ENCODE assay signal across 17 cellular contexts in the genomic region with DNA sequence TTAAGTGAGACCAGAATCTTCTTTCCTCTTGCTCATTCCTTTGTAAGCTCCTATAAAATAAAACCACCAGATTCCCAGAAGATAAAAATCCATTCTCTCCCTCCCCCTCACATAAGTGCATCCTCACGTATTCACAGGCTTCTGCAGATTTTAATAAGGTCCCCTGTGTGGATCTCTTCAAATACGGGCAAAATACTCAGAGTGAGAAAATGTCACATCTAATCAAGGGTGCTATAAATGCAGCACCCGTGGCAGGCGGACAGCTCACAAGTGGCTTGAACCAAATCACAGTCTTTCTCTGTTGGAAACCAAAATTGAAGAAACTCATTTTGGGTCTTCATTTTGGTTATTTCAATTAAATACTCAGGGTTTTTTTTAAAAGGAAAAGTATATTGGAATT.
DNase-seq lines count a peak whose midpoint lies in the region; ATAC-seq, FAIRE-seq and TF ChIP-seq lines count a peak whose summit lies in the region.
"Had no signal": no experiment of that assay in that cellular context is flagged by ENCODE, and none has a peak within 500 bp of the region (broad histone marks: within the 10 kb centered on the region; RNA-seq: fewer than 3 reads in every experiment).

No MANE protein-coding gene starts in this region.

- H3K4me1 ChIP-seq in HCT116 (ENCODE audit: control insufficient read depth in 1 of 2, insufficient read depth in 2 of 2, low read length in 2 of 2) = no peaks in the 10 kb centered on the region
- H3K4me1 ChIP-seq in GM12878 (ENCODE audit: control insufficient read depth, insufficient read depth, low read length) = no peaks in the 10 kb centered on the region
- H3K4me1 ChIP-seq in MM.1S (ENCODE audit: low read length) = no peaks in the 10 kb centered on the region
- no peaks in the 10 kb centered on the region for H3K4me1 ChIP-seq in psoas muscle

- 29% methylated on average over 4 of the region's 4 CpGs for WGBS in GM12878 (ENCODE audit: insufficient coverage, insufficient replicate concordance, low lambda C conversion rate, missing lambda C conversion rate)
- WGBS in psoas muscle, 3 donors = 52 to 55% (median 55%) methylated on average over 4 of the region's 4 CpGs

- CTCF ChIA-PET in HCT116 (lab: Charles Lee) = no interaction called here
- CTCF ChIA-PET in GM12878 (lab: Yijun Ruan, JAX) = no interaction called here

- no peaks in the 10 kb centered on the region for H4K20me1 ChIP-seq in HCT116 (ENCODE audit: insufficient read depth)
- no peaks in the 10 kb centered on the region for H4K20me1 ChIP-seq in GM12878 (ENCODE audit: control insufficient read depth, insufficient read depth)
- no peaks in the 10 kb centered on the region for H4K20me1 ChIP-seq in MM.1S (ENCODE audit: insufficient read depth, low read length)

- no peaks in the 10 kb centered on the region for H3F3A ChIP-seq in MM.1S (ENCODE audit: insufficient read depth, low read length)

- RAD21 ChIA-PET in HCT116 (lab: Charles Lee; ENCODE audit: low non-redundant PET in 1 of 2, low total read pairs in 2 of 2, uncharacterized antibody in 2 of 2, unreplicated experiment in 2 of 2) (no interaction called here), GM12878 (lab: Charles Lee; ENCODE audit: unreplicated experiment) (interaction anchor here (0.7 kb wide), 1 partner anchor 52 kb away, joined by 3 read pairs; no protein-coding TSS in a partner anchor)

- DNase-seq in EH (ENCODE audit: low read depth) = peak; percentile 3
- no peak for DNase-seq in HCT116 (ENCODE audit: low read depth, low spot score)
- no peak for DNase-seq in GM12878 (ENCODE audit: low read depth, low spot score)
- no peak for DNase-seq in MM.1S
- DNase-seq in activated gamma-delta T cell treated with Interleukin-2 at 50 U/mL for 16 hours = no peak
- DNase-seq in psoas muscle = no peak
- DNase-seq: AML-193; CD4-positive, alpha-beta T cell; DMS153; DMS79; GF-D8; H9; KG1 had no signal

- H3K27ac ChIP-seq in HCT116 (ENCODE audit: low read depth, low read length) = no peak overlapping the region
- no peak overlapping the region for H3K27ac ChIP-seq in GM12878 (ENCODE audit: control insufficient read depth, insufficient read depth)
- no peak overlapping the region for H3K27ac ChIP-seq in MM.1S (ENCODE audit: low read length)
- H3K27ac ChIP-seq in psoas muscle = no peak overlapping the region
- H3K27ac ChIP-seq: C4-2B had no signal

- H2AFZ ChIP-seq in HCT116 (ENCODE audit: low read depth, low read length, poor library complexity, severe bottlenecking) (no peak overlapping the region), GM12878 (ENCODE audit: control insufficient read depth, low read depth, low read length) (no peak overlapping the region), MM.1S (ENCODE audit: low read length) (no peak overlapping the region)

- no peaks in the 10 kb centered on the region for H3K9me3 ChIP-seq in HCT116 (ENCODE audit: control insufficient read depth in 1 of 2, insufficient read depth in 1 of 2, low read depth in 1 of 2, low read length in 2 of 2)
- H3K9me3 ChIP-seq in GM12878 (replicated peaks; ENCODE audit: control insufficient read depth, insufficient read depth, low read length) = no peaks in the 10 kb centered on the region
- no peaks in the 10 kb centered on the region for H3K9me3 ChIP-seq in MM.1S (replicated peaks; ENCODE audit: insufficient read depth, low read length)
- H3K9me3 ChIP-seq in psoas muscle = peaks cover 2% of the 10 kb centered on the region

- SMC1A ChIA-PET in GM12878 (lab: Charles Lee; ENCODE audit: uncharacterized antibody, unreplicated experiment) = interaction anchor here (1.1 to 1.8 kb wide), 2 partner anchors 11 to 64 kb away, joined by 4 to 10 read pairs; no protein-coding TSS in a partner anchor

- H3K79me2 ChIP-seq in HCT116 (ENCODE audit: insufficient read depth, low read length) (no peaks in the 10 kb centered on the region), GM12878 (ENCODE audit: control insufficient read depth, insufficient read depth, low read length) (no peaks in the 10 kb centered on the region), MM.1S (ENCODE audit: low read length) (no peaks in the 10 kb centered on the region)

- no peak for TF ChIP-seq EP300 in GM12878 (IDR thresholded peaks at IDR 0.05; ENCODE audit: borderline replicate concordance in 1 of 2, control insufficient read depth in 1 of 2, low read depth in 2 of 2, low read length in 2 of 2)

- no peak overlapping the region for H3K9ac ChIP-seq in HCT116 (ENCODE audit: low read length)
- H3K9ac ChIP-seq in GM12878 (ENCODE audit: control insufficient read depth, insufficient read depth, low read length) = no peak overlapping the region
- no peak overlapping the region for H3K9ac ChIP-seq in MM.1S (ENCODE audit: low read length)

- H3K9me2 ChIP-seq in HCT116 (ENCODE audit: insufficient read depth) (no peaks in the 10 kb centered on the region), MM.1S (replicated peaks; ENCODE audit: insufficient read depth, low read length) (no peaks in the 10 kb centered on the region)

- H3K27me3 ChIP-seq in HCT116 (ENCODE audit: insufficient read depth, low read length) (no peaks in the 10 kb centered on the region), GM12878 (replicated peaks in 1 of 2; ENCODE audit: control insufficient read depth in 2 of 2, insufficient read depth in 2 of 2, low read length in 1 of 2) (no peaks in the 10 kb centered on the region), MM.1S (replicated peaks; ENCODE audit: insufficient read depth, low read length) (no peaks in the 10 kb centered on the region), psoas muscle (ENCODE audit: insufficient read depth in 3 of 3, low read length in 2 of 3) (no peaks in the 10 kb centered on the region)

- POLR2A ChIA-PET in HCT116 (lab: Charles Lee) = no interaction called here
- POLR2A ChIA-PET in GM12878 (lab: Charles Lee) = no interaction called here

- FAIRE-seq in GM12878 (lab: Jason Lieb, UNC) = no peak
- FAIRE-seq: A204.1, H1, HTR-8/SVneo had no signal

- in situ Hi-C loops in GM12878 (cut with MboI) = no loop called here

- no TSS peak for BruUV-seq in HCT116 (replicated peaks; lab: Mats Ljungman, UMichigan)
- BruUV-seq in GM12878 (replicated peaks; lab: Mats Ljungman, UMichigan) = no TSS peak

- TF ChIP-seq POLR2A in HCT116 (IDR thresholded peaks at IDR 0.05; ENCODE audit: borderline replicate concordance, extremely low read depth, insufficient read depth, insufficient read length) (no peak), GM12878 (IDR thresholded peaks at IDR 0.05; ENCODE audit: low read depth, low read length) (no peak)

- ATAC-seq in HCT116 = no peak
- ATAC-seq in GM12878 = no peak
- ATAC-seq in psoas muscle = no peak

- intact Hi-C loops in HCT116 (cut with micrococcal nuclease) (loop anchor here (5.0 kb wide), 1 partner anchor 69 kb away; no protein-coding TSS in a partner anchor), GM12878 (cut with micrococcal nuclease; ENCODE audit: unreplicated experiment) (no loop called here), psoas muscle (cut with DNase I) (no loop called here)

- no peak for TF ChIP-seq CTCF in HCT116 (IDR thresholded peaks at IDR 0.05 in 2 of 3, conservative IDR thresholded peaks at IDR 0.05 in 1 of 3; ENCODE audit: borderline replicate concordance in 1 of 3, insufficient read depth in 1 of 3, low read depth in 2 of 3, low read length in 2 of 3)
- no peak for TF ChIP-seq CTCF in GM12878 (IDR thresholded peaks at IDR 0.05 in 2 of 3, conservative IDR thresholded peaks at IDR 0.05 in 1 of 3; ENCODE audit: control insufficient read depth in 2 of 3, extremely low read depth in 1 of 3, insufficient read depth in 1 of 3, low read depth in 3 of 3, low read length in 3 of 3)
- TF ChIP-seq CTCF in MM.1S (IDR thresholded peaks at IDR 0.05; ENCODE audit: low read length) = no peak
- TF ChIP-seq CTCF in psoas muscle (IDR thresholded peaks at IDR 0.05) = no peak

- no peak for TF ChIP-seq RAD21 in HCT116 (IDR thresholded peaks at IDR 0.05; ENCODE audit: low read depth)
- TF ChIP-seq RAD21 in GM12878 (IDR thresholded peaks at IDR 0.05; ENCODE audit: insufficient read depth, low read depth, low read length) = no peak

- H3K36me3 ChIP-seq in HCT116 (ENCODE audit: control insufficient read depth in 1 of 2, insufficient read depth in 2 of 2, low read length in 2 of 2) (no peaks in the 10 kb centered on the region), GM12878 (ENCODE audit: control insufficient read depth in 2 of 2, insufficient read depth in 2 of 2, low read length in 1 of 2) (no peaks in the 10 kb centered on the region), MM.1S (replicated peaks; ENCODE audit: insufficient read depth, low read length) (no peaks in the 10 kb centered on the region), psoas muscle (ENCODE audit: insufficient read depth in 1 of 2, low read depth in 1 of 2) (no peaks in the 10 kb centered on the region)

- H3K4me2 ChIP-seq in HCT116 (ENCODE audit: low read length) (no peak overlapping the region), GM12878 (ENCODE audit: control insufficient read depth, insufficient read depth) (no peak overlapping the region), MM.1S (ENCODE audit: low read depth, low read length) (no peak overlapping the region)

- H3K4me3 ChIP-seq in HCT116 (replicated peaks in 1 of 2; ENCODE audit: low read depth in 1 of 2, low read length in 2 of 2) (no peak overlapping the region), GM12878 (no peak overlapping the region), MM.1S (ENCODE audit: low read length) (no peak overlapping the region), psoas muscle (no peak overlapping the region)

TF ChIP-seq in GM12878, 131 proteins besides CTCF, POLR2A, EP300 and RAD21 (continues in another document):
- no peak for TF ChIP-seq ZZZ3 (IDR thresholded peaks at IDR 0.05; ENCODE audit: control insufficient read depth, insufficient read length, low read depth)
